Comparison of ENCODE assay signal across 16 cellular contexts in genomic region chr14:84152452-84152851, GRCh38.
DNase-seq lines count a peak whose midpoint lies in the region; ATAC-seq and TF ChIP-seq lines count a peak whose summit lies in the region.
"Had no signal": no experiment of that assay in that cellular context is flagged by ENCODE, and none has a peak within 500 bp of the region (broad histone marks: within the 10 kb centered on the region; RNA-seq: fewer than 3 reads in every experiment).

No MANE protein-coding gene starts in this region.

- TF ChIP-seq CTCF in H9 (conservative IDR thresholded peaks at IDR 0.05) (no peak), WTC11 (IDR thresholded peaks at IDR 0.05) (no peak), neural progenitor cell (IDR thresholded peaks at IDR 0.05) (no peak), spleen (IDR thresholded peaks at IDR 0.05 in 8 of 11, conservative IDR thresholded peaks at IDR 0.05 in 3 of 11) (no peak)

- no peak overlapping the region for H3K23ac ChIP-seq in H9 (ENCODE audit: insufficient read length, low read depth, low read length)

- H3K79me2 ChIP-seq in H9 (ENCODE audit: insufficient read depth, low read length) (no peaks in the 10 kb centered on the region), neural progenitor cell (ENCODE audit: low read depth) (no peaks in the 10 kb centered on the region)

- CTCF ChIA-PET in WTC11 (lab: Charles Lee), result no interaction called here

- TF ChIP-seq POLR2A in spleen (IDR thresholded peaks at IDR 0.05), result no peak

- H3K9me3 Mint-ChIP-seq in H9 (peaks cover 4% of the 10 kb centered on the region in 2 experiments; a peak in 1 of 5 replicates), WTC11 (peaks cover 7% of the 10 kb centered on the region), neural progenitor cell (peaks cover 3% of the 10 kb centered on the region)

- H2AK5ac ChIP-seq in H9 (ENCODE audit: insufficient read length, low read length), result no peak overlapping the region

- H3K4me1 Mint-ChIP-seq in H9 (peaks cover 5% of the 10 kb centered on the region in 2 experiments; a peak in 3 of 4 replicates), WTC11 (peaks cover 10% of the 10 kb centered on the region), neural progenitor cell (no peaks in the 10 kb centered on the region)
- H3K4me1 Mint-ChIP-seq: CD14-positive monocyte; CD4-positive, alpha-beta memory T cell had no signal

- no peak overlapping the region for H4K91ac ChIP-seq in H9 (ENCODE audit: insufficient read length, low read depth, low read length)

- H3K4me3 Mint-ChIP-seq in H9, result no peak overlapping the region
- no peak overlapping the region for H3K4me3 Mint-ChIP-seq in WTC11
- no peak overlapping the region for H3K4me3 Mint-ChIP-seq in neural progenitor cell
- H3K4me3 Mint-ChIP-seq: CD14-positive monocyte; CD4-positive, alpha-beta memory T cell had no signal

- H4K5ac ChIP-seq in H9 (ENCODE audit: insufficient read length, low read depth, low read length), result no peak overlapping the region

- H3K9me3 ChIP-seq in H9 (ENCODE audit: control insufficient read depth, low read depth, low read length), result no peaks in the 10 kb centered on the region
- H3K9me3 ChIP-seq in neural progenitor cell (ENCODE audit: low read depth), result no peaks in the 10 kb centered on the region
- H3K9me3 ChIP-seq in spleen, result peaks cover 0 to 8% (median 0%) of the 10 kb centered on the region in 8 donors
- H3K9me3 ChIP-seq: BLaER1 had no signal

- no peak overlapping the region for H2BK120ac ChIP-seq in H9 (ENCODE audit: low read depth, low read length, poor library complexity, severe bottlenecking)

- in situ Hi-C loops in ACHN (cut with HindIII; ENCODE audit: low pct_ligation_motif_present, low pct_unique_long_range_greater_than_20kb, low sequenced_read_pairs), result no loop called here

- H3K27me3 Mint-ChIP-seq in H9 (ENCODE audit: low read depth) (no peaks in the 10 kb centered on the region), WTC11 (ENCODE audit: low read depth) (no peaks in the 10 kb centered on the region), neural progenitor cell (ENCODE audit: insufficient read depth, low read depth) (no peaks in the 10 kb centered on the region)
- H3K27me3 Mint-ChIP-seq: CD4-positive, alpha-beta memory T cell had no signal

- H3K27me3 ChIP-seq in H9 (ENCODE audit: insufficient read depth, low read length) (no peaks in the 10 kb centered on the region), neural progenitor cell (no peaks in the 10 kb centered on the region), spleen (replicated peaks in 1 of 7) (no peaks in the 10 kb centered on the region)
- H3K27me3 ChIP-seq: BLaER1 had no signal

- H3K4me2 ChIP-seq in H9 (ENCODE audit: insufficient read depth, insufficient read length, low read length) (no peak overlapping the region), neural progenitor cell (no peak overlapping the region)
- H3K4me2 ChIP-seq: BLaER1, KMS-11 had no signal

- intact Hi-C loops in spleen (cut with DNase I; ENCODE audit: low total_unique reads), result no loop called here

- no peaks in the 10 kb centered on the region for H4K20me1 ChIP-seq in H9 (ENCODE audit: control insufficient read depth, insufficient read depth, insufficient read length)
- H4K20me1 ChIP-seq in neural progenitor cell (ENCODE audit: low read depth), result no peaks in the 10 kb centered on the region
- H4K20me1 ChIP-seq: BLaER1 had no signal

- peaks cover 0 to 6% (median 0%) of the 10 kb centered on the region in 3 experiments; a peak in 3 of 7 replicates for H3K36me3 Mint-ChIP-seq in H9 (ENCODE audit: insufficient read depth in 1 of 3, low read depth in 3 of 3)
- H3K36me3 Mint-ChIP-seq in WTC11, result no peaks in the 10 kb centered on the region; the same call in 1 of the 2 replicates
- no peaks in the 10 kb centered on the region for H3K36me3 Mint-ChIP-seq in neural progenitor cell
- H3K36me3 Mint-ChIP-seq: CD14-positive monocyte; CD4-positive, alpha-beta memory T cell had no signal

- peak; percentile 58 for ATAC-seq in WTC11
- no peak for ATAC-seq in GM21447 (IDR thresholded peaks at IDR 0.05; ENCODE audit: unreplicated experiment)

- H3K14ac ChIP-seq in H9 (ENCODE audit: insufficient read depth, low read length), result no peak overlapping the region; the same call in 1 of the 2 replicates

- H2AFZ ChIP-seq in H9 (ENCODE audit: low read length) (no peak overlapping the region), neural progenitor cell (replicated peaks) (peak overlapping the region; percentile 79)
- H2AFZ ChIP-seq: GM23248 had no signal

- H4K8ac ChIP-seq in H9 (replicated peaks; ENCODE audit: insufficient read length, low read depth, low read length), result no peak overlapping the region

- no peaks in the 10 kb centered on the region for H3K23me2 ChIP-seq in H9 (ENCODE audit: insufficient read length, low read depth, low read length, poor library complexity, severe bottlenecking)

- no peak overlapping the region for H2BK20ac ChIP-seq in H9 (ENCODE audit: low read depth, low read length, poor library complexity, severe bottlenecking)

- H3K79me1 ChIP-seq in H9 (ENCODE audit: insufficient read depth, low read depth, low read length, poor library complexity, severe bottlenecking), result no peaks in the 10 kb centered on the region

- H3K27ac Mint-ChIP-seq in H9, result no peak overlapping the region
- no peak overlapping the region for H3K27ac Mint-ChIP-seq in WTC11
- H3K27ac Mint-ChIP-seq in neural progenitor cell, result no peak overlapping the region
- H3K27ac Mint-ChIP-seq: CD14-positive monocyte had no signal

- H2BK5ac ChIP-seq in H9 (ENCODE audit: insufficient read length, low read length), result no peak overlapping the region

- POLR2A ChIA-PET in WTC11 (lab: Charles Lee), result no interaction called here

- H2BK15ac ChIP-seq in H9 (ENCODE audit: low read depth, low read length), result no peak overlapping the region

- H3K4me1 ChIP-seq in H9 (ENCODE audit: insufficient read depth, low read length) (no peaks in the 10 kb centered on the region), neural progenitor cell (no peaks in the 10 kb centered on the region), spleen (no peaks in the 10 kb centered on the region)
- H3K4me1 ChIP-seq: BLaER1 had no signal

- H3K36me3 ChIP-seq in neural progenitor cell, result no peaks in the 10 kb centered on the region
- no peaks in the 10 kb centered on the region for H3K36me3 ChIP-seq in spleen
- H3K36me3 ChIP-seq: BLaER1 had no signal

- H3K9ac ChIP-seq in H9 (ENCODE audit: extremely low read depth, insufficient read length, low read length), result no peak overlapping the region
- H3K9ac ChIP-seq in neural progenitor cell, result no peak overlapping the region
- H3K9ac ChIP-seq: BLaER1, GM23248, KMS-11 had no signal

- no peak overlapping the region for H3K56ac ChIP-seq in H9 (ENCODE audit: insufficient read length, low read depth, low read length)

- H3K4ac ChIP-seq in H9 (ENCODE audit: low read depth, low read length), result no peak overlapping the region

- no peak overlapping the region for H3K18ac ChIP-seq in H9 (ENCODE audit: insufficient read length, low read depth, low read length)

- no peak overlapping the region for H3T11ph ChIP-seq in H9 (ENCODE audit: low read length)

- no peaks in the 10 kb centered on the region for H3F3A ChIP-seq in neural progenitor cell (ENCODE audit: low read depth)

- DNase-seq in H9 (peak; percentile 27), WTC11 (ENCODE audit: low spot score) (peak; percentile 14), neural progenitor cell (ENCODE audit: low spot score) (no peak), spleen (peak; percentile 70), ACHN (no peak), AG08395 (ENCODE audit: low spot score) (no peak)
- DNase-seq: AML-193; CD4-positive, alpha-beta memory T cell; DMS153; DMS79; GDM1; GM23248 had no signal

- H3K4me3 ChIP-seq in neural progenitor cell (no peak overlapping the region), spleen (no peak overlapping the region)
- H3K4me3 ChIP-seq: BLaER1, GM23248 had no signal

- H2BK12ac ChIP-seq in H9 (ENCODE audit: insufficient read length, low read depth, low read length), result no peak overlapping the region

- H3K27ac ChIP-seq in H9 (ENCODE audit: insufficient read length, low read depth, low read length) (no peak overlapping the region), neural progenitor cell (no peak overlapping the region), spleen (no peak overlapping the region)
- H3K27ac ChIP-seq: BLaER1, GM23248, KMS-11 had no signal

- WGBS in H9 (ENCODE audit: extremely low coverage, insufficient read length, low lambda C conversion rate), result no CpG with 5 or more reads among the region's 14 CpGs
- WGBS in spleen, 5 donors, result 85 to 97% (median 90%) methylated on average over 13 to 14 of the region's 14 CpGs

TF ChIP-seq in WTC11, 78 proteins besides CTCF, POLR2A, EP300 and RAD21:
- TF ChIP-seq ZNF121 (CRISPR knock-in tag; IDR thresholded peaks at IDR 0.05) (no peak), IRF1 (CRISPR knock-in tag; IDR thresholded peaks at IDR 0.05) (no peak), JAZF1 (CRISPR knock-in tag; IDR thresholded peaks at IDR 0.05) (no peak), CREB1 (CRISPR knock-in tag; IDR thresholded peaks at IDR 0.05) (no peak)

Comparison
In these comparisons a context has a peak if more than half of its experiments do, and no peak if none do; other contexts are left out.
1. DNase-seq: peak in H9 (single experiment), WTC11 (single experiment) and spleen (single experiment); none in neural progenitor cell (single experiment), ACHN (single experiment) and AG08395 (single experiment).